In genomic region chr7:129781856-129782256, GRCh38 we compare ENCODE assay signal across 10 cellular contexts.
A peak's percentile ranks its signal among the peaks of the same experiment; 100 is the strongest.
DNase-seq lines count a peak whose midpoint lies in the region; ATAC-seq and TF ChIP-seq lines count a peak whose summit lies in the region.
"Had no signal": no experiment of that assay in that cellular context is flagged by ENCODE, and none has a peak within 500 bp of the region (broad histone marks: within the 10 kb centered on the region; RNA-seq: fewer than 3 reads in every experiment).

No MANE protein-coding gene starts in this region.

- peak; percentile 11 for ATAC-seq in WTC11
- ATAC-seq in naive thymus-derived CD8-positive, alpha-beta T cell, result no peak
- no peak for ATAC-seq in HG03457 (IDR thresholded peaks at IDR 0.05; ENCODE audit: unreplicated experiment)
- ATAC-seq: esophagus mucosa had no signal

- H2BK15ac ChIP-seq in H9 (ENCODE audit: low read depth, low read length), result no peak overlapping the region

- no peak overlapping the region for H3T11ph ChIP-seq in H9 (ENCODE audit: low read length)

- H3K79me2 ChIP-seq in H9 (ENCODE audit: insufficient read depth, low read length), result no peaks in the 10 kb centered on the region

- peaks cover 58% of the 10 kb centered on the region for H3K27me3 ChIP-seq in CD4-positive, alpha-beta memory T cell (ENCODE audit: insufficient read depth, low read length)
- peaks cover 73% of the 10 kb centered on the region for H3K27me3 ChIP-seq in H9 (ENCODE audit: insufficient read depth, low read length)

- no peak overlapping the region for H3K14ac ChIP-seq in H9 (ENCODE audit: insufficient read depth, low read length)

- H3K18ac ChIP-seq in H9 (ENCODE audit: insufficient read length, low read depth, low read length), result no peak overlapping the region

- H3K56ac ChIP-seq in H9 (ENCODE audit: insufficient read length, low read depth, low read length), result no peak overlapping the region

- no CpG with 5 or more reads among the region's 43 CpGs for WGBS in H9 (ENCODE audit: extremely low coverage, insufficient read length, low lambda C conversion rate)

- H3K36me3 Mint-ChIP-seq in CD4-positive, alpha-beta memory T cell, result no peaks in the 10 kb centered on the region
- H3K36me3 Mint-ChIP-seq in H9 (ENCODE audit: insufficient read depth in 1 of 3, low read depth in 3 of 3), result peaks cover 0 to 3% (median 0%) of the 10 kb centered on the region in 3 experiments; a peak in 2 of 7 replicates
- H3K36me3 Mint-ChIP-seq in WTC11, result no peaks in the 10 kb centered on the region
- peaks cover 0 to 8% (median 0%) of the 10 kb centered on the region in 3 donors for H3K36me3 Mint-ChIP-seq in naive thymus-derived CD8-positive, alpha-beta T cell

- peaks cover 47 to 50% of the 10 kb centered on the region in 2 donors for H3K27me3 Mint-ChIP-seq in CD4-positive, alpha-beta memory T cell
- H3K27me3 Mint-ChIP-seq in H9 (ENCODE audit: low read depth) (peaks cover 84% of the 10 kb centered on the region), WTC11 (ENCODE audit: low read depth) (peaks cover 83% of the 10 kb centered on the region)
- peaks cover 21 to 76% (median 54%) of the 10 kb centered on the region in 5 donors for H3K27me3 Mint-ChIP-seq in naive thymus-derived CD8-positive, alpha-beta T cell

- peaks cover 0 to 4% (median 0%) of the 10 kb centered on the region in 8 donors for H3K9me3 Mint-ChIP-seq in CD4-positive, alpha-beta memory T cell
- H3K9me3 Mint-ChIP-seq in H9 (peaks cover 0 to 6% of the 10 kb centered on the region in 2 experiments; a peak in 1 of 5 replicates), WTC11 (no peaks in the 10 kb centered on the region)
- H3K9me3 Mint-ChIP-seq in naive thymus-derived CD8-positive, alpha-beta T cell, result no peaks in the 10 kb centered on the region

- H3K23me2 ChIP-seq in H9 (ENCODE audit: insufficient read length, low read depth, low read length, poor library complexity, severe bottlenecking), result peaks cover 41% of the 10 kb centered on the region

- H4K20me1 ChIP-seq in H9 (ENCODE audit: control insufficient read depth, insufficient read depth, insufficient read length), result peaks cover 4% of the 10 kb centered on the region

- H2AK5ac ChIP-seq in H9 (ENCODE audit: insufficient read length, low read length), result no peak overlapping the region

- H4K5ac ChIP-seq in H9 (ENCODE audit: insufficient read length, low read depth, low read length), result no peak overlapping the region

- no peaks in the 10 kb centered on the region for H3K36me3 ChIP-seq in CD4-positive, alpha-beta memory T cell (ENCODE audit: insufficient read depth, low read length)

- TF ChIP-seq CTCF in H9 (conservative IDR thresholded peaks at IDR 0.05) (no peak), WTC11 (IDR thresholded peaks at IDR 0.05) (no peak)

- no peak overlapping the region for H3K23ac ChIP-seq in H9 (ENCODE audit: insufficient read length, low read depth, low read length)

- H3K4me3 ChIP-seq in CD4-positive, alpha-beta memory T cell (ENCODE audit: low read length in 2 of 2), result peak overlapping the region in 1 of 2 donors; percentile 51

- H3K27ac Mint-ChIP-seq in CD4-positive, alpha-beta memory T cell, result peak overlapping the region in 1 of 7 donors; percentile 78
- H3K27ac Mint-ChIP-seq in H9 (no peak overlapping the region), WTC11 (no peak overlapping the region)
- no peak overlapping the region for H3K27ac Mint-ChIP-seq in naive thymus-derived CD8-positive, alpha-beta T cell

- H3K79me1 ChIP-seq in H9 (ENCODE audit: insufficient read depth, low read depth, low read length, poor library complexity, severe bottlenecking), result no peaks in the 10 kb centered on the region

- peaks cover 26 to 43% (median 40%) of the 10 kb centered on the region in 4 donors for H3K4me1 Mint-ChIP-seq in CD4-positive, alpha-beta memory T cell
- H3K4me1 Mint-ChIP-seq in H9 (peaks cover 46 to 58% of the 10 kb centered on the region in 2 experiments), WTC11 (peaks cover 56% of the 10 kb centered on the region)
- H3K4me1 Mint-ChIP-seq in naive thymus-derived CD8-positive, alpha-beta T cell, result peaks cover 29 to 56% (median 48%) of the 10 kb centered on the region in 4 donors

- peaks cover 63% of the 10 kb centered on the region for H3K4me1 ChIP-seq in CD4-positive, alpha-beta memory T cell (ENCODE audit: insufficient read depth, low read length)
- H3K4me1 ChIP-seq in H9 (ENCODE audit: insufficient read depth, low read length), result 0 out of 2 replicates have a peak, but pooled peaks cover 6% of the 10 kb centered on the region

- peak overlapping the region in 6 of 8 donors; percentile 50 to 87 (median 78) for H3K4me3 Mint-ChIP-seq in CD4-positive, alpha-beta memory T cell
- H3K4me3 Mint-ChIP-seq in H9, result peak overlapping the region; percentile 67 to 83
- peak overlapping the region; percentile 82 for H3K4me3 Mint-ChIP-seq in WTC11
- peak overlapping the region in 9 of 10 donors; percentile 36 to 89 (median 84) for H3K4me3 Mint-ChIP-seq in naive thymus-derived CD8-positive, alpha-beta T cell

- no peak overlapping the region for H2BK20ac ChIP-seq in H9 (ENCODE audit: low read depth, low read length, poor library complexity, severe bottlenecking)

- H3K9me3 ChIP-seq in CD4-positive, alpha-beta memory T cell (ENCODE audit: control insufficient read depth in 1 of 2, low read length in 2 of 2), result no peaks in the 10 kb centered on the region
- H3K9me3 ChIP-seq in H9 (ENCODE audit: control insufficient read depth, low read depth, low read length), result no peaks in the 10 kb centered on the region

- no peak overlapping the region for H3K9ac ChIP-seq in H9 (ENCODE audit: extremely low read depth, insufficient read length, low read length)

- POLR2A ChIA-PET in CD4-positive, alpha-beta memory T cell (lab: Charles Lee; ENCODE audit: partially characterized antibody), result no interaction called here
- POLR2A ChIA-PET in WTC11 (lab: Charles Lee), result interaction anchor here (0.6 to 2.3 kb wide), 4 partner anchors 34 to 78 kb away, joined by 3 to 24 read pairs (median 3); no protein-coding TSS in a partner anchor
- POLR2A ChIA-PET in naive thymus-derived CD8-positive, alpha-beta T cell (lab: Charles Lee), result interaction anchor here (0.6 kb wide), 1 partner anchor 357 kb away, joined by 3 read pairs; no protein-coding TSS in a partner anchor

- no peak overlapping the region for H2BK12ac ChIP-seq in H9 (ENCODE audit: insufficient read length, low read depth, low read length)

- H2BK5ac ChIP-seq in H9 (ENCODE audit: insufficient read length, low read length), result no peak overlapping the region

- H3K4me2 ChIP-seq in H9 (ENCODE audit: insufficient read depth, insufficient read length, low read length), result peak overlapping the region; percentile 36

- H2BK120ac ChIP-seq in H9 (ENCODE audit: low read depth, low read length, poor library complexity, severe bottlenecking), result no peak overlapping the region

- H4K91ac ChIP-seq in H9 (ENCODE audit: insufficient read length, low read depth, low read length), result no peak overlapping the region

- H4K8ac ChIP-seq in H9 (replicated peaks; ENCODE audit: insufficient read length, low read depth, low read length), result no peak overlapping the region

- H3K27ac ChIP-seq in CD4-positive, alpha-beta memory T cell (ENCODE audit: low read depth, low read length), result no peak overlapping the region
- no peak overlapping the region for H3K27ac ChIP-seq in H9 (ENCODE audit: insufficient read length, low read depth, low read length)

- no peak for DNase-seq in CD4-positive, alpha-beta memory T cell
- peak; percentile 88 for DNase-seq in H9
- peak; percentile 86 for DNase-seq in WTC11 (ENCODE audit: low spot score)
- peak in 1 of 10 donors; percentile 18 for DNase-seq in naive thymus-derived CD8-positive, alpha-beta T cell
- no peak for DNase-seq in SKM-1 treated with dmso at 0.1 percent for 144 hours (lab: John Stamatoyannopoulos, UW; ENCODE audit: unreplicated experiment)
- DNase-seq in GOT3 (lab: John Stamatoyannopoulos, UW), result no peak
- no peak for DNase-seq in Kasumi-1 (lab: John Stamatoyannopoulos, UW)
- DNase-seq: SHP77 treated with DMSO at 0.1 percent for 48 hours had no signal

- CTCF ChIA-PET in CD4-positive, alpha-beta memory T cell (lab: Charles Lee; ENCODE audit: partially characterized antibody), result no interaction called here
- CTCF ChIA-PET in WTC11 (lab: Charles Lee), result interaction anchor here (0.5 to 2.3 kb wide), 6 partner anchors 9 to 169 kb away, joined by 3 to 54 read pairs (median 5); no protein-coding TSS in a partner anchor

- H3K4ac ChIP-seq in H9 (ENCODE audit: low read depth, low read length), result no peak overlapping the region

- intact Hi-C loops in CD4-positive, alpha-beta memory T cell (cut with micrococcal nuclease), result no loop called here

- no peak overlapping the region for H2AFZ ChIP-seq in H9 (ENCODE audit: low read length)

TF ChIP-seq in WTC11, 78 proteins besides CTCF, POLR2A, EP300 and RAD21:
- TF ChIP-seq, protein P1, sequence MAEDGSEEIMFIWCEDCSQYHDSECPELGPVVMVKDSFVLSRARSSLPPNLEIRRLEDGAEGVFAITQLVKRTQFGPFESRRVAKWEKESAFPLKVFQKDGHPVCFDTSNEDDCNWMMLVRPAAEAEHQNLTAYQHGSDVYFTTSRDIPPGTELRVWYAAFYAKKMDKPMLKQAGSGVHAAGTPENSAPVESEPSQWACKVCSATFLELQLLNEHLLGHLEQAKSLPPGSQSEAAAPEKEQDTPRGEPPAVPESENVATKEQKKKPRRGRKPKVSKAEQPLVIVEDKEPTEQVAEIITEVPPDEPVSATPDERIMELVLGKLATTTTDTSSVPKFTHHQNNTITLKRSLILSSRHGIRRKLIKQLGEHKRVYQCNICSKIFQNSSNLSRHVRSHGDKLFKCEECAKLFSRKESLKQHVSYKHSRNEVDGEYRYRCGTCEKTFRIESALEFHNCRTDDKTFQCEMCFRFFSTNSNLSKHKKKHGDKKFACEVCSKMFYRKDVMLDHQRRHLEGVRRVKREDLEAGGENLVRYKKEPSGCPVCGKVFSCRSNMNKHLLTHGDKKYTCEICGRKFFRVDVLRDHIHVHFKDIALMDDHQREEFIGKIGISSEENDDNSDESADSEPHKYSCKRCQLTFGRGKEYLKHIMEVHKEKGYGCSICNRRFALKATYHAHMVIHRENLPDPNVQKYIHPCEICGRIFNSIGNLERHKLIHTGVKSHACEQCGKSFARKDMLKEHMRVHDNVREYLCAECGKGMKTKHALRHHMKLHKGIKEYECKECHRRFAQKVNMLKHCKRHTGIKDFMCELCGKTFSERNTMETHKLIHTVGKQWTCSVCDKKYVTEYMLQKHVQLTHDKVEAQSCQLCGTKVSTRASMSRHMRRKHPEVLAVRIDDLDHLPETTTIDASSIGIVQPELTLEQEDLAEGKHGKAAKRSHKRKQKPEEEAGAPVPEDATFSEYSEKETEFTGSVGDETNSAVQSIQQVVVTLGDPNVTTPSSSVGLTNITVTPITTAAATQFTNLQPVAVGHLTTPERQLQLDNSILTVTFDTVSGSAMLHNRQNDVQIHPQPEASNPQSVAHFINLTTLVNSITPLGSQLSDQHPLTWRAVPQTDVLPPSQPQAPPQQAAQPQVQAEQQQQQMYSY (CRISPR knock-in tag; IDR thresholded peaks at IDR 0.05), result peak; percentile 82
- no peak for TF ChIP-seq NR3C1 (CRISPR knock-in tag; conservative IDR thresholded peaks at IDR 0.05; ENCODE audit: low read depth)

Comparison
In these comparisons a context has a peak if more than half of its experiments do, and no peak if none do; other contexts are left out.
1. DNase-seq: peak in H9 (single experiment) and WTC11 (single experiment); none in CD4-positive, alpha-beta memory T cell (0 of 5), SKM-1 treated with dmso at 0.1 percent for 144 hours (single experiment), GOT3 (single experiment) and Kasumi-1 (0 of 2).
2. Peak in every context shown above with its lines, with median percentiles within 50 percentile points of each other: H3K4me3 Mint-ChIP-seq.